In genomic region chr1:154497026-154497806, GRCh38 we compare ENCODE assay signal across 13 cellular contexts. TPM values are rescaled to one million over a fixed set of nuclear protein-coding genes. Genes with fewer than 3 reads are reported as not detected.
DNase-seq lines count a peak whose midpoint lies in the region; ATAC-seq, FAIRE-seq and TF ChIP-seq lines count a peak whose summit lies in the region.
"Had no signal": no experiment of that assay in that cellular context is flagged by ENCODE, and none has a peak within 500 bp of the region (broad histone marks: within the 10 kb centered on the region; RNA-seq: fewer than 3 reads in every experiment).

No MANE protein-coding gene starts in this region.

- no peak overlapping the region for H3K4me2 ChIP-seq in SK-N-SH

- CTCF ChIA-PET in SK-N-SH (lab: Yijun Ruan, JAX) (interaction anchor here (0.9 kb wide), 2 partner anchors 18 to 50 kb away, joined by 3 to 4 read pairs; no protein-coding TSS in a partner anchor), HEK293T (lab: Yijun Ruan, JAX) (no interaction called here)

- 44% methylated on average over 5 of the region's 5 CpGs for WGBS in SK-N-SH (ENCODE audit: low lambda C conversion rate)
- 34 to 40% (median 39%) methylated on average over 5 of the region's 5 CpGs for whole genome bisulfite sequencing in small intestine, 3 donors

- POLR2A ChIA-PET in SK-N-SH (lab: Yijun Ruan, JAX) = no interaction called here
- POLR2A ChIA-PET in HEK293T (lab: Yijun Ruan, JAX) = no interaction called here

- no peak for TF ChIP-seq RAD21 in SK-N-SH (IDR thresholded peaks at IDR 0.05; ENCODE audit: low read length)

- no peaks in the 10 kb centered on the region for H3F3A ChIP-seq in SK-N-SH (replicated peaks; ENCODE audit: insufficient read depth)

- no peaks in the 10 kb centered on the region for H3K36me3 ChIP-seq in SK-N-SH (replicated peaks in 1 of 2; ENCODE audit: control insufficient read depth in 1 of 2, insufficient read depth in 2 of 2, low read length in 1 of 2)
- H3K36me3 ChIP-seq in cardiac muscle cell = no peaks in the 10 kb centered on the region
- H3K36me3 ChIP-seq in small intestine (ENCODE audit: control insufficient read depth in 2 of 2, insufficient read depth in 2 of 2, low read length in 2 of 2) = no peaks in the 10 kb centered on the region
- H3K36me3 ChIP-seq: uterus had no signal

- no peaks in the 10 kb centered on the region for H4K20me1 ChIP-seq in SK-N-SH (ENCODE audit: insufficient read depth)

- H3K4me1 ChIP-seq in SK-N-SH (ENCODE audit: control insufficient read depth in 1 of 2, insufficient read depth in 2 of 2, low read depth in 1 of 2, low read length in 1 of 2) (peaks cover 0 to 7% of the 10 kb centered on the region in 2 experiments; a peak in 1 of 4 replicates), cardiac muscle cell (ENCODE audit: low read depth) (peaks cover 35% of the 10 kb centered on the region), small intestine (ENCODE audit: control insufficient read depth in 2 of 2, insufficient read depth in 1 of 2, low read depth in 1 of 2, low read length in 1 of 2) (no peaks in the 10 kb centered on the region)
- H3K4me1 ChIP-seq: uterus had no signal

- DNase-seq in SK-N-SH (peak; percentile 21), RPMI8226 (peak; percentile 56), cardiac muscle cell (ENCODE audit: low read depth in 1 of 2, low spot score in 1 of 2) (peak; percentile 32 to 56), small intestine (peak; percentile 61), HEK293T (ENCODE audit: extremely low spot score) (no peak), NCI-H1694 treated with DMSO at 0.1 percent for 48 hours (lab: John Stamatoyannopoulos, UW) (no peak)
- DNase-seq: immature natural killer cell, NCI-H1694, T-helper 9 cell had no signal

- H3K9me2 ChIP-seq in SK-N-SH = no peaks in the 10 kb centered on the region

- H3K9me3 ChIP-seq in SK-N-SH = no peaks in the 10 kb centered on the region
- H3K9me3 ChIP-seq in cardiac muscle cell (ENCODE audit: low read depth) = no peaks in the 10 kb centered on the region
- H3K9me3 ChIP-seq in small intestine (ENCODE audit: control insufficient read depth, low read depth) = no peaks in the 10 kb centered on the region
- H3K9me3 ChIP-seq: uterus had no signal

- TF ChIP-seq CTCF in SK-N-SH (IDR thresholded peaks at IDR 0.05) (no peak), cardiac muscle cell (IDR thresholded peaks at IDR 0.05; ENCODE audit: low read depth, low read length) (no peak)

- no peak overlapping the region for H3K9ac ChIP-seq in SK-N-SH

- no peak for ATAC-seq in SK-N-SH treated with all-trans-retinoic acid at 6 μM for 48 hours
- no peak for ATAC-seq in GM18907 (IDR thresholded peaks at IDR 0.05; ENCODE audit: unreplicated experiment)

- H3K27ac ChIP-seq in SK-N-SH (ENCODE audit: low read depth in 2 of 2, low read length in 1 of 2) = no peak overlapping the region
- peak overlapping the region; percentile 81 for H3K27ac ChIP-seq in cardiac muscle cell
- H3K27ac ChIP-seq in small intestine (ENCODE audit: low read depth in 1 of 2, low read length in 1 of 2) = peak overlapping the region in 1 of 2 donors; percentile 15

- no peak overlapping the region for H2AFZ ChIP-seq in SK-N-SH (ENCODE audit: low read depth)

- H3K27me3 ChIP-seq in SK-N-SH (ENCODE audit: insufficient read depth) (peaks cover 71% of the 10 kb centered on the region), cardiac muscle cell (peaks cover 34% of the 10 kb centered on the region), small intestine (ENCODE audit: control insufficient read depth in 2 of 2, insufficient read depth in 2 of 2, low read length in 2 of 2) (peaks cover 2 to 3% of the 10 kb centered on the region in 2 donors)

- no peaks in the 10 kb centered on the region for H3K79me2 ChIP-seq in SK-N-SH (ENCODE audit: insufficient read depth)

- no peak for FAIRE-seq in small intestine (lab: Jason Lieb, UNC)
- FAIRE-seq: A204.1 had no signal

- H3K4me3 ChIP-seq in SK-N-SH (ENCODE audit: low read depth in 2 of 2, low read length in 1 of 2) (no peak overlapping the region), cardiac muscle cell (no peak overlapping the region), small intestine (ENCODE audit: low read depth in 1 of 2, low read length in 2 of 2) (no peak overlapping the region)
- H3K4me3 ChIP-seq: uterus had no signal

- TF ChIP-seq EP300 in SK-N-SH (IDR thresholded peaks at IDR 0.05; ENCODE audit: borderline replicate concordance in 1 of 2, low read depth in 1 of 2, low read length in 1 of 2) = no peak

TF ChIP-seq in SK-N-SH, 30 proteins besides CTCF, POLR2A, EP300 and RAD21 (continues in another document):
- TF ChIP-seq, protein P1, sequence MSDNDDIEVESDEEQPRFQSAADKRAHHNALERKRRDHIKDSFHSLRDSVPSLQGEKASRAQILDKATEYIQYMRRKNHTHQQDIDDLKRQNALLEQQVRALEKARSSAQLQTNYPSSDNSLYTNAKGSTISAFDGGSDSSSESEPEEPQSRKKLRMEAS (IDR thresholded peaks at IDR 0.05; ENCODE audit: low read depth) = no peak
- TF ChIP-seq SIN3A (IDR thresholded peaks at IDR 0.05; ENCODE audit: borderline replicate concordance, low read depth, low read length) = no peak
- no peak for TF ChIP-seq FOXM1 (IDR thresholded peaks at IDR 0.05; ENCODE audit: low read depth)
- TF ChIP-seq GABPA (IDR thresholded peaks at IDR 0.05; ENCODE audit: low read depth) = no peak

TF ChIP-seq in SK-N-SH treated with all-trans-retinoic acid at 6 μM for 48 hours, 23 proteins besides CTCF, POLR2A, EP300 and RAD21 (continues in another document):
- TF ChIP-seq ZNF565 (CRISPR knock-in tag; conservative IDR thresholded peaks at IDR 0.05; ENCODE audit: low read depth) (no peak), PATZ1 (CRISPR knock-in tag; IDR thresholded peaks at IDR 0.05; ENCODE audit: borderline replicate concordance) (no peak), ZC3H10 (CRISPR knock-in tag; IDR thresholded peaks at IDR 0.05) (no peak)

TF ChIP-seq in HEK293T, 16 proteins besides CTCF, POLR2A, EP300 and RAD21:
- no peak for TF ChIP-seq FOXK2 (IDR thresholded peaks at IDR 0.05)
- no peak for TF ChIP-seq BHLHE40 (IDR thresholded peaks at IDR 0.05; ENCODE audit: borderline replicate concordance)
- TF ChIP-seq FOXM1 (IDR thresholded peaks at IDR 0.05; ENCODE audit: borderline replicate concordance) = no peak

RNA-seq across cellular contexts. Expression of gene TDRD10, which starts 4.8 kb away (rescaled TPM):
- polyA plus RNA-seq in SK-N-SH (2012; rRNA removed) (not detected in 2 replicates), cardiac muscle cell (0.54 and 1.0 TPM in 2 replicates), small intestine (1 to 10 TPM in 1 of 3 donors, under 1 TPM in 1, not detected in 1; 0.81 to 3.4 TPM)
- not detected in 2 replicates for polyA plus RNA-seq in SK-N-SH (2012; cell fraction: cytosol; rRNA removed)
- polyA plus RNA-seq in SK-N-SH (2012; cell fraction: nucleus; rRNA removed) = not detected in 2 replicates
- 0.51 and 0.53 TPM in 2 replicates for total RNA-seq in cardiac muscle cell
- polyA plus RNA-seq: immature natural killer cell had no signal

RNA-seq across cellular contexts. Expression of gene SHE, which starts 5.0 kb away (rescaled TPM):
- not detected in 2 replicates for polyA plus RNA-seq in SK-N-SH (2012; rRNA removed)
- polyA plus RNA-seq in SK-N-SH (2012; cell fraction: cytosol; rRNA removed) = not detected in 2 replicates
- not detected in 2 replicates for polyA plus RNA-seq in SK-N-SH (2012; cell fraction: nucleus; rRNA removed)
- total RNA-seq in cardiac muscle cell = 2.1 and 2.7 TPM in 2 replicates
- polyA plus RNA-seq in cardiac muscle cell = 1.7 and 2.0 TPM in 2 replicates
- polyA plus RNA-seq in small intestine = 10 to 100 TPM in 1 of 3 donors, 1 to 10 TPM in 1, under 1 TPM in 1; 0.67 to 15.5 (median 2.4) TPM

Comparison
In these comparisons a context has a peak if more than half of its experiments do, and no peak if none do; other contexts are left out.
1. DNase-seq: peak in SK-N-SH (single experiment), RPMI8226 (single experiment), cardiac muscle cell (2 of 2) and small intestine (single experiment); none in HEK293T (single experiment) and NCI-H1694 treated with DMSO at 0.1 percent for 48 hours (single experiment).